Comparison of ENCODE assay signal across 8 cellular contexts in genomic region chr12:94650143-94651056, GRCh38. TPM values are rescaled to one million over a fixed set of nuclear protein-coding genes. Genes with fewer than 3 reads are reported as not detected.
DNase-seq lines count a peak whose midpoint lies in the region; ATAC-seq and TF ChIP-seq lines count a peak whose summit lies in the region.

TSS of gene TMCC3 (minus strand) at chr12:94650557. CDS start at chr12:94650430, 127 bp downstream.

- H3K9me3 ChIP-seq in left ventricle myocardium inferior (replicated peaks) (no peaks in the 10 kb centered on the region), parathyroid adenoma (ENCODE audit: control insufficient read depth, low read length) (no peaks in the 10 kb centered on the region)

- H3K9ac ChIP-seq in parathyroid adenoma = no peak within 1 kb of the TSS

- H3K36me3 ChIP-seq in left ventricle myocardium inferior = no peaks in the 10 kb centered on the region
- H3K36me3 ChIP-seq in parathyroid adenoma (ENCODE audit: control insufficient read depth, insufficient read depth, low read length) = no peaks in the 10 kb centered on the region

- DNase-seq in NCI-H82 (lab: John Stamatoyannopoulos, UW) (peak; percentile 58), NCI-H82 treated with DMSO at 0.1 percent for 48 hours (lab: John Stamatoyannopoulos, UW; ENCODE audit: unreplicated experiment) (no peak), NCI-H2227 treated with DMSO at 0.1 percent for 48 hours (lab: John Stamatoyannopoulos, UW) (peak; percentile 17), amniotic epithelial cell (ENCODE audit: low read depth) (peak; percentile 26), left ventricle myocardium inferior (peak; percentile 51), NAMALWA (ENCODE audit: low spot score) (no peak)

- peaks cover 20% of the 10 kb centered on the region for H3K4me1 ChIP-seq in left ventricle myocardium inferior
- H3K4me1 ChIP-seq in parathyroid adenoma = no peaks in the 10 kb centered on the region

- H3K4me3 ChIP-seq in left ventricle myocardium inferior (peak within 1 kb of the TSS; percentile 79), parathyroid adenoma (ENCODE audit: low read depth, low read length) (peak within 1 kb of the TSS; percentile 59)

- intact Hi-C loops in left ventricle myocardium inferior (cut with micrococcal nuclease) = no loop called here

- ATAC-seq in HG02588 (IDR thresholded peaks at IDR 0.05; ENCODE audit: unreplicated experiment) = peak; percentile 74

- H2AFZ ChIP-seq in parathyroid adenoma = peak within 1 kb of the TSS; percentile 88

- peak within 1 kb of the TSS; percentile 74 for H3K27ac ChIP-seq in left ventricle myocardium inferior (replicated peaks)
- H3K27ac ChIP-seq in parathyroid adenoma = no peak within 1 kb of the TSS

- H3K27me3 ChIP-seq in left ventricle myocardium inferior (ENCODE audit: low read depth) (no peaks in the 10 kb centered on the region), parathyroid adenoma (ENCODE audit: control insufficient read depth, insufficient read depth, low read length) (no peaks in the 10 kb centered on the region)

- H3K4me2 ChIP-seq in parathyroid adenoma (ENCODE audit: low read length) = peak within 1 kb of the TSS; percentile 55

- H3K79me2 ChIP-seq in parathyroid adenoma = peaks cover 3% of the 10 kb centered on the region

- TF ChIP-seq CTCF in left ventricle myocardium inferior (IDR thresholded peaks at IDR 0.05; ENCODE audit: borderline replicate concordance) (no peak), parathyroid adenoma (IDR thresholded peaks at IDR 0.05) (no peak)

RNA-seq across cellular contexts. Expression of gene TMCC3, which starts in this region (rescaled TPM):
- total RNA-seq in left ventricle myocardium inferior = 1.7 TPM

Comparison
In these comparisons a context has a peak if more than half of its experiments do, and no peak if none do; other contexts are left out.
1. DNase-seq: peak in NCI-H82 (single experiment), NCI-H2227 treated with DMSO at 0.1 percent for 48 hours (single experiment), amniotic epithelial cell (single experiment) and left ventricle myocardium inferior (single experiment); none in NCI-H82 treated with DMSO at 0.1 percent for 48 hours (single experiment) and NAMALWA (single experiment).